ENCODE assay signal across 26 cellular contexts in the genomic region with DNA sequence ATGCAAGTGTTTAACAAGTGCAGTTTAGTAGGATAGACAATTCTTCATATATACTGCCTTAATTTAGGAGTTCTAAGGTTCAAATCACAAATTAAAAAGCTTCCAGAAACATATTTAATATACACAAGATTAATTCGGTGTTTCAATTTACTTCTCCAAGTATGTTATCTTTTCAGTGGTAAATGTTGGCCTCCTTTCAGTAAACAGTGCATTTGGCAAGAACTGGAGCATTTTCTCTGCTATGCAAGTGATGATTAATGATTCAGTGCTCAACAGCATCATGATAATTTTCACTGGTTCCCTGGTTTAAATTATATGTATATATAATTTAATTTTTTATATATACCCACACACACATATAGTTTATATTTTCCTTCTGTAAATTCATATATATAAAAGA.
A peak's percentile ranks its signal among the peaks of the same experiment; 100 is the strongest.
DNase-seq lines count a peak whose midpoint lies in the region; ATAC-seq and TF ChIP-seq lines count a peak whose summit lies in the region.
"Had no signal": no experiment of that assay in that cellular context is flagged by ENCODE, and none has a peak within 500 bp of the region (broad histone marks: within the 10 kb centered on the region; RNA-seq: fewer than 3 reads in every experiment).

No MANE protein-coding gene starts in this region.

- no peak for TF ChIP-seq CTCF in fibroblast of mammary gland (conservative IDR thresholded peaks at IDR 0.05; ENCODE audit: control insufficient read depth, insufficient read depth, low read depth, low read length)

- no peaks in the 10 kb centered on the region for H3K9me3 Mint-ChIP-seq in activated CD4-positive, alpha-beta memory T cell treated with anti-CD3 and anti-CD28 coated beads, Interleukin-2, amount 10 ng/mL, durations not matched to agents 7 days and 5 days
- H3K9me3 Mint-ChIP-seq: natural killer cell had no signal

- ATAC-seq in HG02678 (IDR thresholded peaks at IDR 0.05; ENCODE audit: unreplicated experiment) = no peak
- ATAC-seq: activated CD8-positive, alpha-beta T cell treated with anti-CD3 and anti-CD28 coated beads for 36 hours; gastroesophageal sphincter; HCT116; left ventricle myocardium superior; natural killer cell; stimulated activated effector memory CD8-positive, alpha-beta T cell treated with anti-CD3 and anti-CD28 coated beads, Interleukin-12 subunit alpha, Interleukin-12 subunit beta, amount 100 ng/mL, for 72 hours had no signal

- DNase-seq in NCI-H226 (peak; percentile 80), astrocyte of the hippocampus (ENCODE audit: low read depth, low spot score) (peak; percentile 73), fibroblast of mammary gland (ENCODE audit: low read depth) (peak; percentile 8), NCI-H146 treated with DMSO at 0.1 percent for 48 hours (lab: John Stamatoyannopoulos, UW; ENCODE audit: unreplicated experiment) (no peak)
- DNase-seq in activated T-cell treated with anti-CD3 and anti-CD28 coated beads, Interleukin-2, amount 50 U/mL, for 1 hour = no peak
- DNase-seq in activated CD4-positive, alpha-beta memory T cell treated with anti-CD3 and anti-CD28 coated beads, Interleukin-2, amount 10 ng/mL, durations not matched to agents 7 days and 5 days = no peak
- DNase-seq: activated CD4-positive, CD25-positive, alpha-beta regulatory T cell treated with anti-CD3 and anti-CD28 coated beads, Interleukin-2, amount 50 U/mL, for 72 hours; activated CD8-positive, alpha-beta T cell treated with anti-CD3 and anti-CD28 coated beads for 36 hours; activated gamma-delta T cell treated with Interleukin-2 at 50 U/mL for 16 hours; activated T-cell treated with anti-CD3 and anti-CD28 coated beads for 4 hours; caudate nucleus; CD4-positive, CD25-positive, alpha-beta regulatory T cell; dorsolateral prefrontal cortex; hypothalamus; left ventricle myocardium superior; MM.1S; natural killer cell; NCI-H1417; NCI-H524 treated with DMSO at 0.1 percent for 48 hours; retina had no signal

- H3K4me1 Mint-ChIP-seq in activated CD4-positive, alpha-beta memory T cell treated with anti-CD3 and anti-CD28 coated beads, Interleukin-2, amount 10 ng/mL, durations not matched to agents 7 days and 5 days = no peaks in the 10 kb centered on the region
- H3K4me1 Mint-ChIP-seq: CD4-positive, CD25-positive, alpha-beta regulatory T cell; natural killer cell; stimulated activated effector memory CD8-positive, alpha-beta T cell treated with anti-CD3 and anti-CD28 coated beads, Interleukin-12 subunit alpha, Interleukin-12 subunit beta, amount 100 ng/mL, for 72 hours had no signal

- no peaks in the 10 kb centered on the region for H3K36me3 Mint-ChIP-seq in activated CD4-positive, alpha-beta memory T cell treated with anti-CD3 and anti-CD28 coated beads, Interleukin-2, amount 10 ng/mL, durations not matched to agents 7 days and 5 days (ENCODE audit: low read depth)
- H3K36me3 Mint-ChIP-seq: CD4-positive, CD25-positive, alpha-beta regulatory T cell; natural killer cell; stimulated activated effector memory CD8-positive, alpha-beta T cell treated with anti-CD3 and anti-CD28 coated beads, Interleukin-12 subunit alpha, Interleukin-12 subunit beta, amount 100 ng/mL, for 72 hours had no signal

- POLR2A ChIA-PET in activated CD4-positive, alpha-beta memory T cell treated with anti-CD3 and anti-CD28 coated beads, Interleukin-2, amount 10 ng/mL, durations not matched to agents 7 days and 5 days (lab: Charles Lee) = no interaction called here

- H3K27ac Mint-ChIP-seq in activated CD4-positive, alpha-beta memory T cell treated with anti-CD3 and anti-CD28 coated beads, Interleukin-2, amount 10 ng/mL, durations not matched to agents 7 days and 5 days = no peak overlapping the region
- H3K27ac Mint-ChIP-seq: activated CD8-positive, alpha-beta T cell treated with anti-CD3 and anti-CD28 coated beads for 36 hours; CD4-positive, CD25-positive, alpha-beta regulatory T cell; natural killer cell; stimulated activated effector memory CD8-positive, alpha-beta T cell treated with anti-CD3 and anti-CD28 coated beads, Interleukin-12 subunit alpha, Interleukin-12 subunit beta, amount 100 ng/mL, for 72 hours had no signal

- H3K4me3 ChIP-seq in fibroblast of mammary gland (ENCODE audit: control insufficient read depth, low read depth, low read length) = no peak overlapping the region
- H3K4me3 ChIP-seq: dorsolateral prefrontal cortex, gastroesophageal sphincter, SJSA1, smooth muscle cell had no signal

- CTCF ChIA-PET in activated CD4-positive, alpha-beta memory T cell treated with anti-CD3 and anti-CD28 coated beads, Interleukin-2, amount 10 ng/mL, durations not matched to agents 7 days and 5 days (lab: Charles Lee) = no interaction called here

- H3K4me3 Mint-ChIP-seq in activated CD4-positive, alpha-beta memory T cell treated with anti-CD3 and anti-CD28 coated beads, Interleukin-2, amount 10 ng/mL, durations not matched to agents 7 days and 5 days = no peak overlapping the region
- H3K4me3 Mint-ChIP-seq: activated CD8-positive, alpha-beta T cell treated with anti-CD3 and anti-CD28 coated beads for 36 hours; natural killer cell; stimulated activated effector memory CD8-positive, alpha-beta T cell treated with anti-CD3 and anti-CD28 coated beads, Interleukin-12 subunit alpha, Interleukin-12 subunit beta, amount 100 ng/mL, for 72 hours had no signal

- H3K27me3 Mint-ChIP-seq in activated CD4-positive, alpha-beta memory T cell treated with anti-CD3 and anti-CD28 coated beads, Interleukin-2, amount 10 ng/mL, durations not matched to agents 7 days and 5 days = no peaks in the 10 kb centered on the region
- H3K27me3 Mint-ChIP-seq: activated CD8-positive, alpha-beta T cell treated with anti-CD3 and anti-CD28 coated beads for 36 hours; CD4-positive, CD25-positive, alpha-beta regulatory T cell had no signal

Comparison
In these comparisons a context has a peak if more than half of its experiments do, and no peak if none do; other contexts are left out.
1. DNase-seq: peak in NCI-H226 (single experiment), astrocyte of the hippocampus (single experiment) and fibroblast of mammary gland (single experiment); none in NCI-H146 treated with DMSO at 0.1 percent for 48 hours (single experiment), activated T-cell treated with anti-CD3 and anti-CD28 coated beads, Interleukin-2, amount 50 U/mL, for 1 hour (single experiment) and activated CD4-positive, alpha-beta memory T cell treated with anti-CD3 and anti-CD28 coated beads, Interleukin-2, amount 10 ng/mL, durations not matched to agents 7 days and 5 days (single experiment).